ENCODE assay signal across 8 cellular contexts in genomic region chr17:4565209-4566141, GRCh38. TPM values are rescaled to one million over a fixed set of nuclear protein-coding genes. Genes with fewer than 3 reads are reported as not detected.
A peak's percentile ranks its signal among the peaks of the same experiment; 100 is the strongest.
DNase-seq lines count a peak whose midpoint lies in the region; ATAC-seq lines count a peak whose summit lies in the region.

No MANE protein-coding gene starts in this region.

- H3K9me3 ChIP-seq in SJCRH30 (replicated peaks) (no peaks in the 10 kb centered on the region), adipocyte (ENCODE audit: control insufficient read depth, low read length) (no peaks in the 10 kb centered on the region)

- no peak for ATAC-seq in HG03432 (IDR thresholded peaks at IDR 0.05; ENCODE audit: unreplicated experiment)
- ATAC-seq in GM21390 (IDR thresholded peaks at IDR 0.05; ENCODE audit: unreplicated experiment) = no peak

- intact Hi-C loops in cardiac septum (cut with DNase I) = loop anchor here (1.0 to 10.0 kb wide), 2 partner anchors 61 to 319 kb away; no protein-coding TSS in a partner anchor

- H3K4me3 ChIP-seq in SJCRH30 = no peak overlapping the region
- no peak overlapping the region for H3K4me3 ChIP-seq in adipocyte (ENCODE audit: low read length)

- no peak overlapping the region for H3K27ac ChIP-seq in SJCRH30

- DNase-seq in GM04503 (ENCODE audit: low read depth) (peak; percentile 8), NCI-H1092 (lab: John Stamatoyannopoulos, UW) (peak; percentile 71), SJCRH30 (peak; percentile 62 to 83), adipocyte (ENCODE audit: low read depth) (peak; percentile 93), cardiac septum (ENCODE audit: low spot score) (peak; percentile 81), pons (ENCODE audit: low spot score) (peak; percentile 91)

- H3K36me3 ChIP-seq in SJCRH30 = no peaks in the 10 kb centered on the region
- H3K36me3 ChIP-seq in adipocyte (ENCODE audit: control insufficient read depth, insufficient read depth, low read length, severe bottlenecking) = no peaks in the 10 kb centered on the region

- H3K27me3 ChIP-seq in SJCRH30 = no peaks in the 10 kb centered on the region
- peaks cover 3% of the 10 kb centered on the region for H3K27me3 ChIP-seq in adipocyte (replicated peaks; ENCODE audit: control insufficient read depth, insufficient read depth, low read length)

- no peaks in the 10 kb centered on the region for H3K4me1 ChIP-seq in SJCRH30
- H3K4me1 ChIP-seq in adipocyte (ENCODE audit: control insufficient read depth, insufficient read depth, low read length) = peaks cover 7% of the 10 kb centered on the region

- H3K9ac ChIP-seq in adipocyte (ENCODE audit: low read length) = no peak overlapping the region

RNA-seq across cellular contexts. Expression of gene GGT6, which starts 5.1 kb away (rescaled TPM):
- not detected in 2 replicates for total RNA-seq in SJCRH30 (2014; rRNA removed; shearing (Covaris generic))
- not detected for total RNA-seq in cardiac septum

RNA-seq across cellular contexts. Expression of gene MYBBP1A, which starts 10.3 kb away (rescaled TPM):
- 37.0 and 40.3 TPM in 2 replicates for total RNA-seq in SJCRH30 (2014; rRNA removed; shearing (Covaris generic))
- total RNA-seq in cardiac septum = 26.1 TPM

RNA-seq across cellular contexts. Expression of gene SMTNL2, which starts 18.9 kb away (rescaled TPM):
- total RNA-seq in SJCRH30 (2014; rRNA removed; shearing (Covaris generic)) = 0.23 TPM in 1 of 2 replicates, not detected in the other
- 8.1 TPM for total RNA-seq in cardiac septum

Comparison
In these comparisons a context has a peak if more than half of its experiments do, and no peak if none do; other contexts are left out.
1. DNase-seq: peak in every context shown above with its lines; median percentile 93 in adipocyte; 91 in pons; 81 in cardiac septum; 72 in SJCRH30; 71 in NCI-H1092; 8 in GM04503.